Comparison of ENCODE assay signal across 8 cellular contexts in genomic region chr14:99971087-99971928, GRCh38.
DNase-seq lines count a peak whose midpoint lies in the region; ATAC-seq, FAIRE-seq and TF ChIP-seq lines count a peak whose summit lies in the region.

No MANE protein-coding gene starts in this region.

- TF ChIP-seq CTCF in choroid plexus epithelial cell (conservative IDR thresholded peaks at IDR 0.05; ENCODE audit: low read depth, low read length), result no peak

- H3K4me3 ChIP-seq in choroid plexus epithelial cell (ENCODE audit: low read depth, low read length), result peak overlapping the region; percentile 76

- FAIRE-seq in GM12891 (lab: Jason Lieb, UNC), result peak; percentile 81

- ATAC-seq in HG03025 (IDR thresholded peaks at IDR 0.05; ENCODE audit: low FRiP score, unreplicated experiment), result peak; percentile 52
- no peak for ATAC-seq in GM18870 (IDR thresholded peaks at IDR 0.05; ENCODE audit: unreplicated experiment)

- no peak for TF ChIP-seq POLR2A in GM12891 (IDR thresholded peaks at IDR 0.05; ENCODE audit: low read depth, low read length)

- DNase-seq in GM12891 (ENCODE audit: insufficient read length, low spot score) (peak; percentile 86), NCI-H2227 treated with DMSO at 0.1 percent for 48 hours (lab: John Stamatoyannopoulos, UW) (peak; percentile 84), choroid plexus epithelial cell (ENCODE audit: low read depth) (peak; percentile 81), kidney tubule cell (ENCODE audit: low spot score) (peak; percentile 86)
- peak; percentile 83 to 88 for DNase-seq in activated CD4-positive, alpha-beta T cell treated with anti-CD3 and anti-CD28 coated beads for 4 hours
- DNase-seq in stimulated activated CD4-positive, alpha-beta T cell treated with anti-CD3 and anti-CD28 coated beads, Interleukin-1b, Interleukin-23, amount 100 ng/mL, for 1 hour (ENCODE audit: low read depth in 2 of 2), result peak; percentile 49 to 73

TF ChIP-seq in GM12891, 5 proteins besides CTCF, POLR2A, EP300 and RAD21:
- no peak for TF ChIP-seq SPI1 (IDR thresholded peaks at IDR 0.05; ENCODE audit: low read depth, low read length)
- no peak for TF ChIP-seq PAX5 (IDR thresholded peaks at IDR 0.05; ENCODE audit: insufficient read depth, low read length, severe bottlenecking)
- no peak for TF ChIP-seq POU2F2 (IDR thresholded peaks at IDR 0.05; ENCODE audit: low read depth, low read length)
- TF ChIP-seq POLR2AphosphoS5 (IDR thresholded peaks at IDR 0.05; ENCODE audit: low read depth, low read length), result no peak
- TF ChIP-seq TAF1 (IDR thresholded peaks at IDR 0.05; ENCODE audit: low read depth, low read length), result no peak
